1 cellular context compared by ENCODE assay signal in genomic region chr4:140343303-140343702, GRCh38.
TF ChIP-seq lines count a peak whose summit lies in the region.

No MANE protein-coding gene starts in this region.

TF ChIP-seq in IMR-90, 13 proteins besides CTCF, POLR2A, EP300 and RAD21 (continued from another document):
- TF ChIP-seq MXI1 (IDR thresholded peaks at IDR 0.05; ENCODE audit: borderline replicate concordance, low read depth, low read length) (no peak), CEBPB (IDR thresholded peaks at IDR 0.05; ENCODE audit: low read depth, low read length) (no peak), SMC3 (IDR thresholded peaks at IDR 0.05; ENCODE audit: low read depth, low read length) (no peak), MAFK (IDR thresholded peaks at IDR 0.05; ENCODE audit: low read depth, low read length) (no peak), BHLHE40 (IDR thresholded peaks at IDR 0.05; ENCODE audit: low read depth, low read length) (no peak), MAZ (IDR thresholded peaks at IDR 0.05; ENCODE audit: borderline replicate concordance, low read depth, low read length) (no peak), RFX5 (IDR thresholded peaks at IDR 0.05; ENCODE audit: low read depth, low read length) (no peak)
